In genomic region chrX:118448273-118448783, GRCh38 we compare ENCODE assay signal across 30 cellular contexts. TPM values are rescaled to one million over a fixed set of nuclear protein-coding genes. Genes with fewer than 3 reads are reported as not detected.
DNase-seq lines count a peak whose midpoint lies in the region; ATAC-seq, FAIRE-seq and TF ChIP-seq lines count a peak whose summit lies in the region.
"Had no signal": no experiment of that assay in that cellular context is flagged by ENCODE, and none has a peak within 500 bp of the region (broad histone marks: within the 10 kb centered on the region; RNA-seq: fewer than 3 reads in every experiment).

No MANE protein-coding gene starts in this region.

- H3K4ac ChIP-seq in IMR-90 (ENCODE audit: low read depth, low read length) (no peak overlapping the region), mesenchymal stem cell (ENCODE audit: low read depth in 1 of 2, low read length in 2 of 2) (no peak overlapping the region)

- no peak for FAIRE-seq in H54 (lab: Jason Lieb, UNC)
- FAIRE-seq: G401.6 had no signal

- H3K27me3 Mint-ChIP-seq in CD14-positive monocyte (ENCODE audit: low read depth in 3 of 3), result peaks cover 0 to 5% (median 0%) of the 10 kb centered on the region in 3 donors

- H4K5ac ChIP-seq in IMR-90 (ENCODE audit: low read depth, low read length), result no peak overlapping the region

- H2BK5ac ChIP-seq in IMR-90 (ENCODE audit: low read depth, low read length, poor library complexity, severe bottlenecking), result no peak overlapping the region
- H2BK5ac ChIP-seq in mesenchymal stem cell (ENCODE audit: low read depth, low read length, poor library complexity, severe bottlenecking), result no peak overlapping the region

- no peak overlapping the region for H3K4me3 ChIP-seq in IMR-90 (ENCODE audit: insufficient read depth, low read depth, low read length)
- H3K4me3 ChIP-seq in mesenchymal stem cell (ENCODE audit: insufficient read depth in 1 of 2, low read depth in 1 of 2, low read length in 2 of 2), result no peak overlapping the region
- H3K4me3 ChIP-seq: cardiac muscle cell, colonic mucosa, GM23338, left lung, right atrium auricular region had no signal

- intact Hi-C loops in IMR-90 (cut with micrococcal nuclease), result no loop called here
- intact Hi-C loops in CD14-positive monocyte (cut with micrococcal nuclease), result no loop called here

- peak; percentile 13 for DNase-seq in AG08395 (ENCODE audit: low spot score)
- DNase-seq in IMR-90, result peak; percentile 5
- DNase-seq in amniotic stem cell (lab: John Stamatoyannopoulos, UW), result peak; percentile 14
- no peak for DNase-seq in mesenchymal stem cell
- no peak for DNase-seq in CD14-positive monocyte (ENCODE audit: low spot score)
- no peak for DNase-seq in H54 (ENCODE audit: insufficient read length, low spot score)
- no peak for DNase-seq in NCI-H1930 (lab: John Stamatoyannopoulos, UW)
- no peak for DNase-seq in NCI-H2029 (lab: John Stamatoyannopoulos, UW)
- DNase-seq: activated CD4-positive, alpha-beta T cell treated with anti-CD3 and anti-CD28 coated beads for 4 hours; colonic mucosa; effector memory CD4-positive, alpha-beta T cell; head of caudate nucleus; HFFc6; islet precursor cell; left lung; NCI-H1417 treated with DMSO at 0.1 percent for 48 hours; NCI-H2107; NCI-H345; SHP77; stimulated activated CD4-positive, alpha-beta T cell treated with anti-CD3 and anti-CD28 coated beads, Interleukin-1b, Interleukin-23, amount 100 ng/mL, for 48 hours; stimulated activated naive CD4-positive, alpha-beta T cell treated with Interleukin-2 at 50 U/mL for 16 hours; T-helper 9 cell; WERI-Rb-1 had no signal

- no peak for TF ChIP-seq POLR2A in IMR-90 (IDR thresholded peaks at IDR 0.05; ENCODE audit: low read depth, low read length)
- TF ChIP-seq POLR2A in H54 (IDR thresholded peaks at IDR 0.05; ENCODE audit: low read depth, low read length), result no peak

- H3K9me3 ChIP-seq in IMR-90 (ENCODE audit: control insufficient read depth, insufficient read depth, low read length) (no peaks in the 10 kb centered on the region), mesenchymal stem cell (ENCODE audit: control insufficient read depth, low read length) (no peaks in the 10 kb centered on the region)
- H3K9me3 ChIP-seq: colonic mucosa, left lung, right atrium auricular region had no signal

- H2BK120ac ChIP-seq in IMR-90 (ENCODE audit: low read depth, low read length), result no peak overlapping the region
- no peak overlapping the region for H2BK120ac ChIP-seq in mesenchymal stem cell (ENCODE audit: low read depth, low read length)

- H2AFZ ChIP-seq in IMR-90 (replicated peaks; ENCODE audit: low read length, poor library complexity) (no peak overlapping the region), mesenchymal stem cell (ENCODE audit: low read depth, low read length) (no peak overlapping the region)
- H2AFZ ChIP-seq: GM23338 had no signal

- no peak overlapping the region for H3K18ac ChIP-seq in IMR-90 (ENCODE audit: low read depth, low read length)
- no peak overlapping the region for H3K18ac ChIP-seq in mesenchymal stem cell (ENCODE audit: low read depth in 1 of 2, low read length in 2 of 2)

- dilution Hi-C loops in IMR-90 (cut with HindIII; ENCODE audit: low sequenced_read_pairs, unreplicated experiment), result no loop called here

- H3K36me3 ChIP-seq in IMR-90 (ENCODE audit: control insufficient read depth, insufficient read depth, low read length), result peaks cover 12% of the 10 kb centered on the region
- H3K36me3 ChIP-seq in mesenchymal stem cell (ENCODE audit: control insufficient read depth in 1 of 2, insufficient read depth in 2 of 2, low read depth in 1 of 2, low read length in 2 of 2), result peaks cover 6 to 31% of the 10 kb centered on the region in 2 experiments
- H3K36me3 ChIP-seq: cardiac muscle cell, colonic mucosa, WERI-Rb-1 had no signal

- H3K14ac ChIP-seq in IMR-90 (replicated peaks; ENCODE audit: low read depth, low read length) (no peak overlapping the region), mesenchymal stem cell (ENCODE audit: low read length in 2 of 2) (no peak overlapping the region)

- H2BK15ac ChIP-seq in IMR-90 (ENCODE audit: low read depth, low read length), result no peak overlapping the region
- H2BK15ac ChIP-seq in mesenchymal stem cell (ENCODE audit: low read depth, poor library complexity, severe bottlenecking), result no peak overlapping the region

- no peak overlapping the region for H2BK12ac ChIP-seq in mesenchymal stem cell (ENCODE audit: low read length in 2 of 2)

- TF ChIP-seq RAD21 in IMR-90 (IDR thresholded peaks at IDR 0.05; ENCODE audit: low read length), result no peak

- H4K91ac ChIP-seq in IMR-90 (ENCODE audit: insufficient read depth, low read depth, low read length) (no peak overlapping the region), mesenchymal stem cell (ENCODE audit: low read length) (no peak overlapping the region)

- H4K8ac ChIP-seq in IMR-90 (ENCODE audit: low read depth in 2 of 2, low read length in 2 of 2), result no peak overlapping the region
- no peak overlapping the region for H4K8ac ChIP-seq in mesenchymal stem cell (ENCODE audit: low read length)

- H3K4me2 ChIP-seq in IMR-90 (ENCODE audit: low read depth, low read length) (no peak overlapping the region), mesenchymal stem cell (ENCODE audit: low read length, poor library complexity, severe bottlenecking) (no peak overlapping the region)
- H3K4me2 ChIP-seq: GM23338 had no signal

- no peaks in the 10 kb centered on the region for H3K27me3 ChIP-seq in IMR-90 (ENCODE audit: control insufficient read depth, insufficient read depth, low read length)
- no peaks in the 10 kb centered on the region for H3K27me3 ChIP-seq in mesenchymal stem cell (ENCODE audit: control insufficient read depth in 1 of 2, insufficient read depth in 1 of 2, low read length in 2 of 2)
- H3K27me3 ChIP-seq: cardiac muscle cell, colonic mucosa, left lung, right atrium auricular region had no signal

- no peaks in the 10 kb centered on the region for H3K9me3 Mint-ChIP-seq in CD14-positive monocyte
- H3K9me3 Mint-ChIP-seq: activated naive CD4-positive, alpha-beta T cell treated with anti-CD3 and anti-CD28 coated beads, Interleukin-2, amount 50 U/mL, for 72 hours; GM23338; HFFc6 had no signal

- no peaks in the 10 kb centered on the region for H3K9me1 ChIP-seq in IMR-90 (ENCODE audit: insufficient read depth, low read length)

- CTCF ChIA-PET in IMR-90 (lab: Yijun Ruan, JAX), result interaction anchor here (1.1 kb wide), 1 partner anchor 26 kb away, joined by 4 read pairs; no protein-coding TSS in a partner anchor

- 33% methylated on average over 3 of the region's 3 CpGs; no CpG with 5 or more reads in 1 of the 2 experiments for WGBS in IMR-90 (ENCODE audit: extremely low coverage in 2 of 2, insufficient read length in 1 of 2), 2 experiments
- 100% methylated on average over 3 of the region's 3 CpGs for WGBS in mesenchymal stem cell

- POLR2A ChIA-PET in IMR-90 (lab: Charles Lee; ENCODE audit: unreplicated experiment), result no interaction called here

- peak overlapping the region; percentile 40; the same call in 1 of the 2 replicates for H3K27ac ChIP-seq in IMR-90 (ENCODE audit: insufficient read depth, low read length)
- no peak overlapping the region for H3K27ac ChIP-seq in mesenchymal stem cell (ENCODE audit: low read length, poor library complexity, severe bottlenecking)
- H3K27ac ChIP-seq: cardiac muscle cell, colonic mucosa, epithelial cell of prostate, left lung, right atrium auricular region, WERI-Rb-1 had no signal

- no peak overlapping the region for H3K56ac ChIP-seq in IMR-90 (ENCODE audit: extremely low read depth, insufficient read depth, low read length)

- peak; percentile 57 for ATAC-seq in IMR-90 (ENCODE audit: low read depth)
- ATAC-seq: activated naive CD4-positive, alpha-beta T cell treated with anti-CD3 and anti-CD28 coated beads, Interleukin-2, amount 50 U/mL, for 72 hours; GM23338; left lung; Panc1 had no signal

- no peaks in the 10 kb centered on the region for H4K20me1 ChIP-seq in IMR-90 (ENCODE audit: insufficient read depth, low read length)

- H3K4me1 ChIP-seq in IMR-90 (ENCODE audit: control insufficient read depth, insufficient read depth, low read length) (peaks cover 4% of the 10 kb centered on the region; the same call in 1 of the 2 replicates), mesenchymal stem cell (ENCODE audit: control insufficient read depth, insufficient read depth, low read depth, low read length) (no peaks in the 10 kb centered on the region)
- H3K4me1 ChIP-seq: colonic mucosa, left lung, right atrium auricular region had no signal

- TF ChIP-seq CTCF in IMR-90 (conservative IDR thresholded peaks at IDR 0.05; ENCODE audit: low read depth, low read length) (no peak), CD14-positive monocyte (IDR thresholded peaks at IDR 0.05) (no peak)

- BruUV-seq in IMR-90 (replicated peaks; lab: Mats Ljungman, UMichigan), result no TSS peak

- in situ Hi-C loops in IMR-90 (cut with MboI; ENCODE audit: low sequenced_read_pairs), result no loop called here

- H3K4me1 Mint-ChIP-seq in CD14-positive monocyte, result no peaks in the 10 kb centered on the region
- H3K4me1 Mint-ChIP-seq: GM23338 had no signal

- no peak overlapping the region for H2AK9ac ChIP-seq in IMR-90 (replicated peaks; ENCODE audit: low read depth, low read length, poor library complexity)

- H3K36me3 Mint-ChIP-seq in CD14-positive monocyte, result peaks cover 30 to 45% of the 10 kb centered on the region in 2 donors
- H3K36me3 Mint-ChIP-seq: activated naive CD4-positive, alpha-beta T cell treated with anti-CD3 and anti-CD28 coated beads, Interleukin-2, amount 50 U/mL, for 72 hours had no signal

- H3K79me1 ChIP-seq in IMR-90 (ENCODE audit: low read depth in 1 of 2, low read length in 2 of 2) (no peaks in the 10 kb centered on the region; a peak in 1 of 4 replicates), mesenchymal stem cell (replicated peaks; ENCODE audit: low read length, poor library complexity, severe bottlenecking) (no peaks in the 10 kb centered on the region)

- H3K9ac ChIP-seq in IMR-90 (ENCODE audit: low read depth, low read length), result no peak overlapping the region
- peak overlapping the region; percentile 28 for H3K9ac ChIP-seq in mesenchymal stem cell (ENCODE audit: low read length)

- H2AK5ac ChIP-seq in IMR-90 (ENCODE audit: low read depth, low read length) (no peak overlapping the region), mesenchymal stem cell (ENCODE audit: low read length, severe bottlenecking) (no peak overlapping the region)

- no peak overlapping the region for H3K27ac Mint-ChIP-seq in CD14-positive monocyte
- H3K27ac Mint-ChIP-seq: activated naive CD4-positive, alpha-beta T cell treated with anti-CD3 and anti-CD28 coated beads, Interleukin-2, amount 50 U/mL, for 72 hours; GM23338; HFFc6 had no signal

- H3K23ac ChIP-seq in IMR-90 (ENCODE audit: low read depth, low read length) (no peak overlapping the region), mesenchymal stem cell (ENCODE audit: low read length in 2 of 2) (no peak overlapping the region)

- no peak overlapping the region for H2BK20ac ChIP-seq in IMR-90 (ENCODE audit: low read depth, low read length)

- no peak overlapping the region for H3K4me3 Mint-ChIP-seq in CD14-positive monocyte
- H3K4me3 Mint-ChIP-seq: GM23338, HFFc6 had no signal

RNA-seq across cellular contexts. Expression of gene DOCK11, which starts 47.3 kb away (rescaled TPM):
- total RNA-seq in IMR-90 (2012; rRNA removed), result 13.1 and 14.7 TPM in 2 replicates
- polyA plus RNA-seq in IMR-90 (2012; rRNA removed), result 3.2 and 3.9 TPM in 2 replicates
- polyA plus RNA-seq in IMR-90 (2012; cell fraction: cytosol; rRNA removed), result 0.55 and 0.69 TPM in 2 replicates
- 0.35 and 5.0 TPM in 2 replicates for polyA plus RNA-seq in IMR-90 (2012; cell fraction: nucleus; rRNA removed; ENCODE audit: low replicate concordance)
- polyA plus RNA-seq in mesenchymal stem cell (2013, experiment 1 of 2), result 9.6 TPM
- polyA plus RNA-seq in mesenchymal stem cell (2013, experiment 2 of 2), result 9.6 TPM
- 10 to 100 TPM; 20.8 to 39.7 TPM for polyA plus RNA-seq in CD14-positive monocyte

Comparison
In these comparisons a context has a peak if more than half of its experiments do, and no peak if none do; other contexts are left out.
1. DNase-seq: peak in AG08395 (single experiment), IMR-90 (single experiment) and amniotic stem cell (single experiment); none in mesenchymal stem cell (single experiment), CD14-positive monocyte (single experiment), H54 (single experiment), NCI-H1930 (0 of 2) and NCI-H2029 (single experiment).